21 cellular contexts compared by ENCODE assay signal in the genomic region with DNA sequence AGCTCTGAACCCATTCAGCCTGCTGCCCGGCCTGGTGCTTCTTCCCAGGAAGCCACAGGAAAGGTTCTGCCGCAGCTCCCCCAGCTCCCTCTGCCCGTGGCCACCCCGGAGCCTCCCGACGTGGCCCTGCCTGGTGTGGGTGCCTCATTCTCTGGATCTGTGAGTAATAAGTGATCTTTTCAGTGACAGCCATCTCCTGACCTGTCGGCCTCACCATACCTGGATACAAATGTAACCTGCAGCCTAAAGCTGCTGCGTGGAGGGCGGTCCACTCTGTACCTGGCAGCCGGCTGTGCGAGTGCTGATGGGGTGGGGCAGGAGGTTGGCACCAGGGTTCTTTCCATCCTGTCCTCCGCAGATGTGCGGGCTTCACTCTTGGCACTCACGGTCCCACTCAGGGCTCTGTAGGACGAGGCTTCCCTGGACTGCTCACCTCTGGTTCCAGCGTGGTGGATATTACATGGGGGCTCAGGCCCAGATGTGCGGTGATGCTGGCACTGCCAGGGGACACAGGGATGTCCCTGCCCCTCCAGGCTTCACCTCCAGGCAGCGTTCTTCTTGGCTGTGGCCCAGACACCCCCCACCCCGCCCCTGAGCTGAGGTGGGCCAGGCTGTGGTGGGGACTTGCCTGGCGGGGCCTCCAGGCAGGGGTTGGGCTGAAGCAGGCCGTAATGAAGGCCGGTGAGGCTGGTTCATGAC.
DNase-seq lines count a peak whose midpoint lies in the region; ATAC-seq and TF ChIP-seq lines count a peak whose summit lies in the region.
"Had no signal": no experiment of that assay in that cellular context is flagged by ENCODE, and none has a peak within 500 bp of the region (broad histone marks: within the 10 kb centered on the region; RNA-seq: fewer than 3 reads in every experiment).

No MANE protein-coding gene starts in this region.

- 77 to 82% methylated on average over 22 of the region's 22 CpGs for WGBS in sigmoid colon, 2 donors

- TF ChIP-seq CTCF in sigmoid colon (IDR thresholded peaks at IDR 0.05), result no peak
- no peak for TF ChIP-seq CTCF in PC-3 (conservative IDR thresholded peaks at IDR 0.05; ENCODE audit: low read depth, low read length)

- no peaks in the 10 kb centered on the region for H3K36me3 ChIP-seq in sigmoid colon
- no peaks in the 10 kb centered on the region for H3K36me3 ChIP-seq in PC-3 (ENCODE audit: low read depth, low read length)
- H3K36me3 ChIP-seq: BE2C; BLaER1 treated with 17β-estradiol and CSF1 and Interleukin-3, amounts not matched to agents 10 nM and 100 nM; HAP-1 had no signal

- no peak overlapping the region for H3K9ac ChIP-seq in PC-3 (ENCODE audit: low read length)
- H3K9ac ChIP-seq: BLaER1 treated with 17β-estradiol and CSF1 and Interleukin-3, amounts not matched to agents 10 nM and 100 nM had no signal

- H3K4me1 ChIP-seq in sigmoid colon, result no peaks in the 10 kb centered on the region
- no peaks in the 10 kb centered on the region for H3K4me1 ChIP-seq in PC-3 (ENCODE audit: insufficient read depth, low read length)
- H3K4me1 ChIP-seq: BE2C; BLaER1 treated with 17β-estradiol and CSF1 and Interleukin-3, amounts not matched to agents 10 nM and 100 nM; HAP-1 had no signal

- TF ChIP-seq EP300 in sigmoid colon (IDR thresholded peaks at IDR 0.05), result no peak

- H3K27me3 ChIP-seq in sigmoid colon, result peaks cover 0 to 11% (median 0%) of the 10 kb centered on the region in 3 donors
- H3K27me3 ChIP-seq in PC-3 (ENCODE audit: low read length), result no peaks in the 10 kb centered on the region
- H3K27me3 ChIP-seq: BE2C; BLaER1 treated with 17β-estradiol and CSF1 and Interleukin-3, amounts not matched to agents 10 nM and 100 nM had no signal

- ATAC-seq in left ventricle myocardium superior, result no peak
- no peak for ATAC-seq in GM21576 (IDR thresholded peaks at IDR 0.05; ENCODE audit: unreplicated experiment)
- ATAC-seq in GM21529 (IDR thresholded peaks at IDR 0.05; ENCODE audit: unreplicated experiment), result no peak
- no peak for ATAC-seq in PC-3
- ATAC-seq: A549 had no signal

- no peak overlapping the region for H3K4me3 ChIP-seq in sigmoid colon
- H3K4me3 ChIP-seq in PC-3 (ENCODE audit: low read length), result no peak overlapping the region
- H3K4me3 ChIP-seq: A549; BLaER1 treated with 17β-estradiol and CSF1 and Interleukin-3, amounts not matched to agents 10 nM and 100 nM; HAP-1 had no signal

- no peaks in the 10 kb centered on the region for H4K20me1 ChIP-seq in PC-3 (ENCODE audit: low read length)

- no TSS peak for BruUV-seq in PC-3 (replicated peaks; lab: Mats Ljungman, UMichigan)

- H3F3A ChIP-seq in PC-3 (ENCODE audit: low read length, unreplicated experiment), result no peaks in the 10 kb centered on the region

- DNase-seq in cardiac septum (ENCODE audit: low spot score) (peak; percentile 61), left ventricle myocardium superior (no peak), mesenteric fat pad (ENCODE audit: low spot score) (peak; percentile 87), sigmoid colon (peak; percentile 32), PC-3 (no peak)
- DNase-seq: 8988T, ACHN, AML-193, BE2C, Calu3, COR-L47, DMS53, DMS79 treated with DMSO at 0.1 percent for 48 hours, GF-D8, GOT3, HFFc6 had no signal

- H3K27ac ChIP-seq in sigmoid colon, result no peak overlapping the region
- no peak overlapping the region for H3K27ac ChIP-seq in PC-3 (ENCODE audit: low read length)
- H3K27ac ChIP-seq: A549; BLaER1 treated with 17β-estradiol and CSF1 and Interleukin-3, amounts not matched to agents 10 nM and 100 nM had no signal

- POLR2A ChIA-PET in PC-3 (lab: Charles Lee; ENCODE audit: unreplicated experiment), result no interaction called here

- H3K9me2 ChIP-seq in PC-3 (replicated peaks; ENCODE audit: low read length), result no peaks in the 10 kb centered on the region

- intact Hi-C loops in cardiac septum (cut with DNase I), result no loop called here
- intact Hi-C loops in left ventricle myocardium superior (cut with micrococcal nuclease), result no loop called here
- intact Hi-C loops in sigmoid colon (cut with DNase I), result no loop called here
- intact Hi-C loops in PC-3 (cut with micrococcal nuclease), result no loop called here

- CTCF ChIA-PET in PC-3 (lab: Charles Lee), result no interaction called here

- no peak for TF ChIP-seq POLR2A in sigmoid colon (IDR thresholded peaks at IDR 0.05)

- H3K9me3 ChIP-seq in sigmoid colon, result no peaks in the 10 kb centered on the region
- no peaks in the 10 kb centered on the region for H3K9me3 ChIP-seq in PC-3 (ENCODE audit: low read length)
- H3K9me3 ChIP-seq: A549; BLaER1 treated with 17β-estradiol and CSF1 and Interleukin-3, amounts not matched to agents 10 nM and 100 nM; HAP-1 had no signal

- no peak overlapping the region for H2AFZ ChIP-seq in PC-3 (ENCODE audit: low read length)

- no peak overlapping the region for H3K4me2 ChIP-seq in PC-3 (ENCODE audit: low read length)
- H3K4me2 ChIP-seq: A549; BLaER1 treated with 17β-estradiol and CSF1 and Interleukin-3, amounts not matched to agents 10 nM and 100 nM had no signal

- no peaks in the 10 kb centered on the region for H3K79me2 ChIP-seq in PC-3 (ENCODE audit: low read length)

Comparison
In these comparisons a context has a peak if more than half of its experiments do, and no peak if none do; other contexts are left out.
1. DNase-seq: peak in cardiac septum (single experiment), mesenteric fat pad (single experiment) and sigmoid colon (single experiment); none in left ventricle myocardium superior (single experiment) and PC-3 (single experiment).